Comparison of ENCODE assay signal across 8 cellular contexts in genomic region chr7:134755422-134756022, GRCh38. TPM values are rescaled to one million over a fixed set of nuclear protein-coding genes. Genes with fewer than 3 reads are reported as not detected.
DNase-seq lines count a peak whose midpoint lies in the region; ATAC-seq and TF ChIP-seq lines count a peak whose summit lies in the region.

No MANE protein-coding gene starts in this region.

- no peak overlapping the region for H3K27ac Mint-ChIP-seq in endothelial cell (ENCODE audit: unreplicated experiment)

- peaks cover 4% of the 10 kb centered on the region for H3K27me3 Mint-ChIP-seq in endothelial cell (ENCODE audit: unreplicated experiment)

- H3K36me3 ChIP-seq in GM06990 (ENCODE audit: control insufficient read depth, insufficient read depth, low read length) (no peaks in the 10 kb centered on the region), SJSA1 (peaks cover 18% of the 10 kb centered on the region)

- TF ChIP-seq CTCF in GM06990 (IDR thresholded peaks at IDR 0.05; ENCODE audit: insufficient read depth, low read length, poor library complexity, severe bottlenecking) = peak; percentile 48
- peak; percentile 70 for TF ChIP-seq CTCF in endothelial cell (IDR thresholded peaks at IDR 0.05; ENCODE audit: unreplicated experiment)

- no peak overlapping the region for H3K4me3 Mint-ChIP-seq in endothelial cell (ENCODE audit: unreplicated experiment)

- no peak overlapping the region for H3K4me3 ChIP-seq in GM06990 (replicated peaks; ENCODE audit: low read depth, low read length)
- no peak overlapping the region for H3K4me3 ChIP-seq in SJSA1

- H3K36me3 Mint-ChIP-seq in endothelial cell (ENCODE audit: low read depth, unreplicated experiment) = no peaks in the 10 kb centered on the region

- H3K27ac ChIP-seq in SJSA1 = 0 out of 2 replicates have a peak overlapping the region, but pooled peaks have one; percentile 6

- H3K4me1 Mint-ChIP-seq in endothelial cell (ENCODE audit: unreplicated experiment) = peaks cover 6% of the 10 kb centered on the region

- no peaks in the 10 kb centered on the region for H3K9me3 ChIP-seq in SJSA1 (replicated peaks)

- no peaks in the 10 kb centered on the region for H3K27me3 ChIP-seq in GM06990 (replicated peaks; ENCODE audit: control insufficient read depth, insufficient read depth, low read length)
- H3K27me3 ChIP-seq in SJSA1 (replicated peaks) = no peaks in the 10 kb centered on the region

- ATAC-seq in GM21619 (IDR thresholded peaks at IDR 0.05; ENCODE audit: unreplicated experiment) (no peak), HG02623 (IDR thresholded peaks at IDR 0.05; ENCODE audit: unreplicated experiment) (no peak)

- DNase-seq in GM06990 (ENCODE audit: extremely low read depth, insufficient read length) = no peak
- peak in 1 of 2 experiments; percentile 47 for DNase-seq in SJSA1 (ENCODE audit: low read depth in 1 of 2, low spot score in 2 of 2)
- DNase-seq in endothelial cell (ENCODE audit: low spot score) = peak; percentile 65
- peak in 2 of 3 donors; percentile 37 to 38 for DNase-seq in stimulated activated CD4-positive, alpha-beta T cell treated with anti-CD3 and anti-CD28 coated beads, Interleukin-12 subunit alpha, Interleukin-12 subunit beta, amount 100 ng/mL, for 48 hours (ENCODE audit: low read depth in 2 of 3, low spot score in 1 of 3)
- DNase-seq in NCI-H128 (lab: John Stamatoyannopoulos, UW; ENCODE audit: unreplicated experiment) = no peak
- no peak for DNase-seq in NCI-H226

- peaks cover 37% of the 10 kb centered on the region for H3K4me1 ChIP-seq in SJSA1 (replicated peaks)

- no peaks in the 10 kb centered on the region for H3K9me3 Mint-ChIP-seq in endothelial cell (ENCODE audit: unreplicated experiment)

RNA-seq across cellular contexts. Expression of gene CALD1, which starts 23.9 kb away (rescaled TPM):
- 411 and 544 TPM in 2 replicates for total RNA-seq in SJSA1 (2014; rRNA removed; shearing (Covaris generic))
- total RNA-seq in endothelial cell (ENCODE audit: unreplicated experiment) = 230 TPM

Comparison
In these comparisons a context has a peak if more than half of its experiments do, and no peak if none do; other contexts are left out.
1. DNase-seq: peak in endothelial cell (single experiment) and stimulated activated CD4-positive, alpha-beta T cell treated with anti-CD3 and anti-CD28 coated beads, Interleukin-12 subunit alpha, Interleukin-12 subunit beta, amount 100 ng/mL, for 48 hours (2 of 3); none in GM06990 (single experiment), NCI-H128 (single experiment) and NCI-H226 (single experiment).